ENCODE assay signal across 28 cellular contexts in the genomic region with DNA sequence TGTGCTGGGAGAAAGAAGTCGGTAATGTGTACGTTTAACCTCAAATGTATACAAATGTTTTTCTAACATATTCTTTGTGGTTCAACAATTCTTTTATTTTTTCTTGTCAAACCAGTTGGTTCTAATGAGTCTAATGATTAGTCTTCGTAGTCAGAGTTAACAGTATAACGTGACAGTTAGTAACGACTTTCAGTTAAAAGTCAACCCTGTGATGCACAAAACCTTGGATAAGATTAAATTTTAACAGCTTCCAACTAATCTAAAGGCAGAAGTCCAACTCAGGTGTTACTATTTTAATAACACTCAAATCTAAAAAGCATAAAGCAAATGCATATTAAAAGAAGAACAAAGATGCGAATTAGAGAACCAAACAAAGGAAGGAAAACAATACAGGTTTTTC. TPM values are rescaled to one million over a fixed set of nuclear protein-coding genes. Genes with fewer than 3 reads are reported as not detected.
DNase-seq lines count a peak whose midpoint lies in the region; ATAC-seq, FAIRE-seq and TF ChIP-seq lines count a peak whose summit lies in the region.
"Had no signal": no experiment of that assay in that cellular context is flagged by ENCODE, and none has a peak within 500 bp of the region (broad histone marks: within the 10 kb centered on the region; RNA-seq: fewer than 3 reads in every experiment).

No MANE protein-coding gene starts in this region.

- no peak for TF ChIP-seq EP300 in HepG2 (IDR thresholded peaks at IDR 0.05; ENCODE audit: low read depth in 2 of 2, low read length in 2 of 2)
- no peak for TF ChIP-seq EP300 in HepG2 (CRISPR knock-in tag; IDR thresholded peaks at IDR 0.05; ENCODE audit: borderline replicate concordance)
- no peak for TF ChIP-seq EP300 in transverse colon (IDR thresholded peaks at IDR 0.05; ENCODE audit: low read depth)

- WGBS in endodermal cell (ENCODE audit: insufficient coverage in 1 of 2, insufficient read length in 1 of 2), 2 experiments, result 87 to 88% methylated on average over 3 to 4 of the region's 6 CpGs
- WGBS in HepG2 (ENCODE audit: low lambda C conversion rate), result 59% methylated on average over 6 of the region's 6 CpGs
- WGBS in transverse colon (ENCODE audit: low coverage in 1 of 2), 2 donors, result 40 to 41% methylated on average over 6 of the region's 6 CpGs

- POLR2A ChIA-PET in HepG2 (lab: Yijun Ruan, JAX), result no interaction called here

- no peak overlapping the region for H3K27ac Mint-ChIP-seq in endodermal cell
- H3K27ac Mint-ChIP-seq in activated naive CD8-positive, alpha-beta T cell treated with anti-CD3 and anti-CD28 coated beads, Interleukin-2, amount 50 U/mL, for 24 hours, result no peak overlapping the region
- H3K27ac Mint-ChIP-seq: H9, memory B cell, T-helper 17 cell had no signal

- no peak for TF ChIP-seq CTCF in endodermal cell (conservative IDR thresholded peaks at IDR 0.05)
- TF ChIP-seq CTCF in HepG2 (CRISPR knock-in tag; IDR thresholded peaks at IDR 0.05), result no peak
- no peak for TF ChIP-seq CTCF in transverse colon (IDR thresholded peaks at IDR 0.05)

- no peak overlapping the region for H3K4me3 ChIP-seq in endodermal cell (ENCODE audit: low read length)
- H3K4me3 ChIP-seq in HepG2 (replicated peaks in 1 of 3; ENCODE audit: insufficient read depth in 1 of 3, low read depth in 2 of 3, low read length in 3 of 3), result no peak overlapping the region
- H3K4me3 ChIP-seq in transverse colon, result peak overlapping the region in 1 of 4 donors; percentile 9
- H3K4me3 ChIP-seq: BLaER1 treated with 17β-estradiol and CSF1 and Interleukin-3, amounts not matched to agents 10 nM and 100 nM; heart right ventricle; right lobe of liver had no signal

- no peak overlapping the region for H3K4me2 ChIP-seq in HepG2 (ENCODE audit: low read depth, low read length)
- H3K4me2 ChIP-seq: BLaER1 treated with 17β-estradiol and CSF1 and Interleukin-3, amounts not matched to agents 10 nM and 100 nM; SK-N-SH had no signal

- peaks cover 84% of the 10 kb centered on the region for H3K4me1 Mint-ChIP-seq in endodermal cell
- no peaks in the 10 kb centered on the region for H3K4me1 Mint-ChIP-seq in activated naive CD8-positive, alpha-beta T cell treated with anti-CD3 and anti-CD28 coated beads, Interleukin-2, amount 50 U/mL, for 24 hours
- H3K4me1 Mint-ChIP-seq: memory B cell, T-helper 17 cell had no signal

- H3K9me3 Mint-ChIP-seq in endodermal cell, result no peaks in the 10 kb centered on the region
- H3K9me3 Mint-ChIP-seq in activated naive CD8-positive, alpha-beta T cell treated with anti-CD3 and anti-CD28 coated beads, Interleukin-2, amount 50 U/mL, for 24 hours, result no peaks in the 10 kb centered on the region
- H3K9me3 Mint-ChIP-seq: H9, memory B cell had no signal

- BruUV-seq in HepG2 (replicated peaks; lab: Mats Ljungman, UMichigan), result no TSS peak

- peaks cover 4% of the 10 kb centered on the region for H4K20me1 ChIP-seq in HepG2 (ENCODE audit: insufficient read depth, low read length)
- H4K20me1 ChIP-seq: BLaER1 treated with 17β-estradiol and CSF1 and Interleukin-3, amounts not matched to agents 10 nM and 100 nM had no signal

- CTCF ChIA-PET in HepG2 (lab: Yijun Ruan, JAX; ENCODE audit: low intra/inter-chr PET ratio, low total read pairs), result no interaction called here

- no peak overlapping the region for H2AFZ ChIP-seq in HepG2 (ENCODE audit: low read length)

- peaks cover 28% of the 10 kb centered on the region for H3K4me1 ChIP-seq in endodermal cell (ENCODE audit: control insufficient read depth, insufficient read depth, low read length)
- H3K4me1 ChIP-seq in HepG2 (ENCODE audit: insufficient read depth, low read length), result peaks cover 92% of the 10 kb centered on the region
- peaks cover 45 to 97% (median 69%) of the 10 kb centered on the region in 4 donors for H3K4me1 ChIP-seq in transverse colon

- no peaks in the 10 kb centered on the region for H3K27me3 ChIP-seq in endodermal cell (ENCODE audit: control insufficient read depth, insufficient read depth, low read length, poor library complexity, severe bottlenecking)
- H3K27me3 ChIP-seq in HepG2 (ENCODE audit: control insufficient read depth in 1 of 2, insufficient read depth in 2 of 2, low read length in 2 of 2), result no peaks in the 10 kb centered on the region
- H3K27me3 ChIP-seq in transverse colon, result no peaks in the 10 kb centered on the region
- H3K27me3 ChIP-seq: BLaER1 treated with 17β-estradiol and CSF1 and Interleukin-3, amounts not matched to agents 10 nM and 100 nM; heart right ventricle; neutrophil; right lobe of liver had no signal

- peaks cover 33% of the 10 kb centered on the region for H3K79me2 ChIP-seq in HepG2 (ENCODE audit: insufficient read depth, low read length)

- in situ Hi-C loops in HepG2 (cut with HindIII; ENCODE audit: extremely low pct_ligation_motif_present, low pct_unique_long_range_greater_than_20kb) (no loop called here), transverse colon (cut with MboI; ENCODE audit: low pct_ligation_motif_present in 1 of 4, low pct_unique_long_range_greater_than_20kb in 1 of 4, low sequenced_read_pairs in 3 of 4) (no loop called here)

- intact Hi-C loops in HepG2 (cut with micrococcal nuclease; ENCODE audit: unreplicated experiment) (no loop called here), transverse colon (cut with DNase I; ENCODE audit: low total_unique reads) (no loop called here)

- ATAC-seq in HepG2 (no peak), HG03354 (IDR thresholded peaks at IDR 0.05; ENCODE audit: poor library complexity, severe bottlenecking, unreplicated experiment) (no peak)
- ATAC-seq in activated naive CD8-positive, alpha-beta T cell treated with anti-CD3 and anti-CD28 coated beads, Interleukin-2, amount 50 U/mL, for 24 hours, result no peak
- ATAC-seq: heart right ventricle, PC-3, T-helper 17 cell had no signal

- TF ChIP-seq RAD21 in HepG2 (CRISPR knock-in tag; IDR thresholded peaks at IDR 0.05), result no peak

- DNase-seq in NCI-H69 (lab: John Stamatoyannopoulos, UW), result peak; percentile 45
- DNase-seq in endodermal cell, result no peak
- DNase-seq in HepG2 (ENCODE audit: low spot score), result no peak
- no peak for DNase-seq in transverse colon
- DNase-seq in stimulated activated CD4-positive, alpha-beta T cell treated with anti-CD3 and anti-CD28 coated beads, Interleukin-1b, Interleukin-23, amount 100 ng/mL, for 48 hours, result no peak
- no peak for DNase-seq in activated naive CD8-positive, alpha-beta T cell treated with anti-CD3 and anti-CD28 coated beads, Interleukin-2, amount 50 U/mL, for 24 hours
- no peak for DNase-seq in OCI-M2 (lab: John Stamatoyannopoulos, UW; ENCODE audit: unreplicated experiment)
- DNase-seq: activated CD4-positive, alpha-beta T cell treated with anti-CD3 and anti-CD28 coated beads, Interleukin-2, amount 50 U/mL, for 48 hours; activated CD4-positive, CD25-positive, alpha-beta regulatory T cell treated with anti-CD3 and anti-CD28 coated beads, Interleukin-2, amount 50 U/mL, for 72 hours; activated naive CD4-positive, alpha-beta T cell; erythroblast; H9; heart right ventricle; MM.1S; NCI-H2029; NCI-H510A treated with DMSO at 0.1 percent for 48 hours; NK-92 treated with Interleukin-12 subunit alpha and Interleukin-12 subunit beta, amount 100 ng/mL, for 24 hours; PC-3; right lobe of liver; SK-N-SH; stimulated activated CD4-positive, alpha-beta T cell treated with anti-CD3 and anti-CD28 coated beads, Interleukin-4, amount 100 ng/mL, for 24 hours; T-helper 17 cell; trophoblast cell had no signal

- H3K27ac ChIP-seq in endodermal cell (ENCODE audit: low read depth, low read length), result peak overlapping the region; percentile 39
- H3K27ac ChIP-seq in HepG2 (ENCODE audit: extremely low read length, insufficient read depth, low read length), result no peak overlapping the region
- peak overlapping the region; percentile 81 to 88 (median 84) for H3K27ac ChIP-seq in transverse colon
- H3K27ac ChIP-seq: BLaER1 treated with 17β-estradiol and CSF1 and Interleukin-3, amounts not matched to agents 10 nM and 100 nM; heart right ventricle; neutrophil; right lobe of liver had no signal

- H3K9ac ChIP-seq in endodermal cell (ENCODE audit: extremely low read depth, low read length, poor library complexity, severe bottlenecking) (no peak overlapping the region), HepG2 (ENCODE audit: insufficient read depth, low read depth, low read length) (no peak overlapping the region)
- H3K9ac ChIP-seq: BLaER1 treated with 17β-estradiol and CSF1 and Interleukin-3, amounts not matched to agents 10 nM and 100 nM; SK-N-SH had no signal

- H3K9me3 ChIP-seq in endodermal cell (ENCODE audit: control insufficient read depth, low read length), result no peaks in the 10 kb centered on the region
- H3K9me3 ChIP-seq in HepG2 (ENCODE audit: low read length), result no peaks in the 10 kb centered on the region
- no peaks in the 10 kb centered on the region for H3K9me3 ChIP-seq in transverse colon
- H3K9me3 ChIP-seq: BLaER1 treated with 17β-estradiol and CSF1 and Interleukin-3, amounts not matched to agents 10 nM and 100 nM; heart right ventricle; neutrophil; right lobe of liver; SK-N-SH had no signal

- H3K36me3 Mint-ChIP-seq in endodermal cell (ENCODE audit: low read depth), result no peaks in the 10 kb centered on the region
- no peaks in the 10 kb centered on the region for H3K36me3 Mint-ChIP-seq in activated naive CD8-positive, alpha-beta T cell treated with anti-CD3 and anti-CD28 coated beads, Interleukin-2, amount 50 U/mL, for 24 hours (ENCODE audit: low read depth)

- H3K36me3 ChIP-seq in endodermal cell (ENCODE audit: control insufficient read depth, insufficient read depth, low read length), result no peaks in the 10 kb centered on the region
- no peaks in the 10 kb centered on the region for H3K36me3 ChIP-seq in HepG2 (replicated peaks in 1 of 2; ENCODE audit: control insufficient read depth in 1 of 2, insufficient read depth in 2 of 2, low read length in 2 of 2)
- H3K36me3 ChIP-seq in transverse colon, result no peaks in the 10 kb centered on the region
- H3K36me3 ChIP-seq: BLaER1 treated with 17β-estradiol and CSF1 and Interleukin-3, amounts not matched to agents 10 nM and 100 nM; heart right ventricle; neutrophil; right lobe of liver had no signal

- no peak overlapping the region for H3K4me3 Mint-ChIP-seq in endodermal cell
- no peak overlapping the region for H3K4me3 Mint-ChIP-seq in activated naive CD8-positive, alpha-beta T cell treated with anti-CD3 and anti-CD28 coated beads, Interleukin-2, amount 50 U/mL, for 24 hours
- H3K4me3 Mint-ChIP-seq: H9, memory B cell, T-helper 17 cell had no signal

- FAIRE-seq in HepG2 (lab: Jason Lieb, UNC), result no peak

- TF ChIP-seq POLR2A in HepG2 (IDR thresholded peaks at IDR 0.05; ENCODE audit: insufficient read depth in 1 of 2, low read depth in 2 of 2, low read length in 2 of 2), result no peak
- TF ChIP-seq POLR2A in transverse colon (IDR thresholded peaks at IDR 0.05), result no peak

- H3K27me3 Mint-ChIP-seq in endodermal cell (ENCODE audit: insufficient read depth), result no peaks in the 10 kb centered on the region
- no peaks in the 10 kb centered on the region for H3K27me3 Mint-ChIP-seq in activated naive CD8-positive, alpha-beta T cell treated with anti-CD3 and anti-CD28 coated beads, Interleukin-2, amount 50 U/mL, for 24 hours
- H3K27me3 Mint-ChIP-seq: memory B cell had no signal

RNA-seq across cellular contexts. Expression of a gene that starts 47.0 kb away (rescaled TPM):
- 100 to 1,000 TPM in 1 of 2 donors, 10 to 100 TPM in 1; 79.6 to 328 TPM for total RNA-seq in endodermal cell
- polyA plus RNA-seq in endodermal cell (2013, experiment 1 of 2), result 73.8 TPM
- 61.4 TPM for polyA plus RNA-seq in endodermal cell (2013, experiment 2 of 2)
- total RNA-seq in HepG2 (2016; rRNA removed; fragmentation: Illumina TruSeq; extraction: Trizol), result 2.9 and 5.1 TPM in 2 replicates
- total RNA-seq in HepG2 (2016; cell fraction: cytosol; rRNA removed; fragmentation: Illumina TruSeq; extraction: Trizol; ENCODE audit: low read depth), result 2.5 and 3.1 TPM in 2 replicates
- total RNA-seq in HepG2 (2016; cell fraction: insoluble cytoplasmic fraction; rRNA removed; fragmentation: Illumina TruSeq; extraction: Trizol), result 3.4 and 5.4 TPM in 2 replicates
- 1.7 and 2.8 TPM in 2 replicates for total RNA-seq in HepG2 (2016; cell fraction: membrane; rRNA removed; fragmentation: Illumina TruSeq; extraction: Trizol)
- total RNA-seq in HepG2 (2016; cell fraction: nucleus; rRNA removed; fragmentation: Illumina TruSeq; extraction: Trizol), result 21.0 and 23.5 TPM in 2 replicates
- polyA plus RNA-seq in HepG2 (2011; rRNA removed), result 4.6 and 6.5 TPM in 2 replicates
- 3.4 and 5.4 TPM in 2 replicates for polyA plus RNA-seq in HepG2 (2011; cell fraction: cytosol; rRNA removed)
- polyA plus RNA-seq in HepG2 (2011; cell fraction: nucleus; rRNA removed), result 11.1 and 19.1 TPM in 2 replicates
- 3.4 and 4.0 TPM in 2 replicates for polyA plus RNA-seq in HepG2 (2012)
- polyA plus RNA-seq in HepG2 (2016; cell fraction: cytosol; fragmentation: Illumina TruSeq; extraction: Trizol; ENCODE audit: low read depth), result 0.33 and 0.82 TPM in 2 replicates
- 2.0 and 3.2 TPM in 2 replicates for polyA plus RNA-seq in HepG2 (2016; cell fraction: insoluble cytoplasmic fraction; fragmentation: Illumina TruSeq; extraction: Trizol; ENCODE audit: low read depth)
- polyA plus RNA-seq in HepG2 (2016; cell fraction: membrane; fragmentation: Illumina TruSeq; extraction: Trizol; ENCODE audit: low read depth), result 0.60 and 0.90 TPM in 2 replicates
- 12.6 and 13.9 TPM in 2 replicates for polyA plus RNA-seq in HepG2 (2016; cell fraction: nucleus; fragmentation: Illumina TruSeq; extraction: Trizol; ENCODE audit: insufficient read depth, low read depth)
- polyA minus RNA-seq in HepG2 (2011; rRNA and poly(A)+ RNA removed; ENCODE audit: low replicate concordance), result 0.14 and 17.4 TPM in 2 replicates
- 8.4 and 16.5 TPM in 2 replicates for polyA minus RNA-seq in HepG2 (2011; cell fraction: cytosol; rRNA and poly(A)+ RNA removed)
- 49.6 and 67.6 TPM in 2 replicates for polyA minus RNA-seq in HepG2 (2011; cell fraction: nucleus; rRNA and poly(A)+ RNA removed)
- total RNA-seq in transverse colon, result 100 to 1,000 TPM in 3 of 4 donors, 10 to 100 TPM in 1; 76.7 to 231 (median 117) TPM
- total RNA-seq: G401, PC-3 had no signal
